Comparison of ENCODE assay signal across 18 cellular contexts in genomic region chr11:78291754-78292108, GRCh38.
DNase-seq lines count a peak whose midpoint lies in the region; ATAC-seq and TF ChIP-seq lines count a peak whose summit lies in the region.
"Had no signal": no experiment of that assay in that cellular context is flagged by ENCODE, and none has a peak within 500 bp of the region (broad histone marks: within the 10 kb centered on the region; RNA-seq: fewer than 3 reads in every experiment).

No MANE protein-coding gene starts in this region.

- peak overlapping the region; percentile 96 for H3K27ac ChIP-seq in HL-60 (replicated peaks)
- H3K27ac ChIP-seq: A549, BLaER1 had no signal

- H3K4me3 ChIP-seq in HL-60 (replicated peaks; ENCODE audit: insufficient read depth, low read length) = no peak overlapping the region
- H3K4me3 ChIP-seq: A549, BLaER1, lung, MG63 had no signal

- no peaks in the 10 kb centered on the region for H3K27me3 ChIP-seq in HL-60 (ENCODE audit: insufficient read depth, poor library complexity, severe bottlenecking)
- H3K27me3 ChIP-seq: BLaER1, MG63 had no signal

- peak; percentile 83 for ATAC-seq in stimulated activated effector memory CD8-positive, alpha-beta T cell treated with anti-CD3 and anti-CD28 coated beads, Interleukin-12 subunit alpha, Interleukin-12 subunit beta, amount 100 ng/mL, for 72 hours
- no peak for ATAC-seq in HG03280 (IDR thresholded peaks at IDR 0.05; ENCODE audit: unreplicated experiment)
- ATAC-seq: A549, right cardiac atrium, Right ventricle myocardium inferior had no signal

- no peaks in the 10 kb centered on the region for H3K27me3 Mint-ChIP-seq in activated CD4-positive, alpha-beta T cell treated with anti-CD3 and anti-CD28 coated beads, Interleukin-2, amount 10 ng/mL, durations not matched to agents 24 days and 14 days
- H3K27me3 Mint-ChIP-seq in activated naive CD8-positive, alpha-beta T cell = no peaks in the 10 kb centered on the region

- peak overlapping the region; percentile 86 for H3K27ac Mint-ChIP-seq in activated CD4-positive, alpha-beta T cell treated with anti-CD3 and anti-CD28 coated beads, Interleukin-2, amount 10 ng/mL, durations not matched to agents 24 days and 14 days
- H3K27ac Mint-ChIP-seq in activated naive CD8-positive, alpha-beta T cell = peak overlapping the region; percentile 11
- H3K27ac Mint-ChIP-seq in stimulated activated effector memory CD8-positive, alpha-beta T cell treated with anti-CD3 and anti-CD28 coated beads, Interleukin-12 subunit alpha, Interleukin-12 subunit beta, amount 100 ng/mL, for 72 hours = no peak overlapping the region

- TF ChIP-seq CTCF in HL-60 (IDR thresholded peaks at IDR 0.05; ENCODE audit: insufficient read depth, low read length) = no peak

- H3K4me3 Mint-ChIP-seq in activated CD4-positive, alpha-beta T cell treated with anti-CD3 and anti-CD28 coated beads, Interleukin-2, amount 10 ng/mL, durations not matched to agents 24 days and 14 days = peak overlapping the region; percentile 49
- peak overlapping the region; percentile 11 for H3K4me3 Mint-ChIP-seq in activated naive CD8-positive, alpha-beta T cell
- no peak overlapping the region for H3K4me3 Mint-ChIP-seq in stimulated activated effector memory CD8-positive, alpha-beta T cell treated with anti-CD3 and anti-CD28 coated beads, Interleukin-12 subunit alpha, Interleukin-12 subunit beta, amount 100 ng/mL, for 72 hours

- DNase-seq in activated CD4-positive, alpha-beta T cell treated with anti-CD3 and anti-CD28 coated beads, Interleukin-2, amount 10 ng/mL, durations not matched to agents 24 days and 14 days = peak; percentile 83
- DNase-seq in activated CD4-positive, alpha-beta T cell treated with anti-CD3 and anti-CD28 coated beads, Interleukin-2, amount 50 U/mL, for 4 hours = no peak
- DNase-seq in HL-60 (ENCODE audit: low read depth in 1 of 2, low spot score in 1 of 2) (no peak), HCEC 1CT (no peak)
- no peak for DNase-seq in stimulated activated effector memory CD8-positive, alpha-beta T cell treated with anti-CD3 and anti-CD28 coated beads, Interleukin-12 subunit alpha, Interleukin-12 subunit beta, amount 100 ng/mL, for 72 hours (ENCODE audit: low spot score in 2 of 2)
- no peak for DNase-seq in stimulated activated naive CD4-positive, alpha-beta T cell (lab: John Stamatoyannopoulos, UW)
- DNase-seq: GDM1, H7, MG63, NCI-H1436 treated with DMSO at 0.1 percent for 48 hours, NCI-H2171, right cardiac atrium had no signal

- H3K9me3 Mint-ChIP-seq in activated CD4-positive, alpha-beta T cell treated with anti-CD3 and anti-CD28 coated beads, Interleukin-2, amount 10 ng/mL, durations not matched to agents 24 days and 14 days = peaks cover 28% of the 10 kb centered on the region
- no peaks in the 10 kb centered on the region for H3K9me3 Mint-ChIP-seq in activated naive CD8-positive, alpha-beta T cell (ENCODE audit: low read depth)
- H3K9me3 Mint-ChIP-seq in stimulated activated effector memory CD8-positive, alpha-beta T cell treated with anti-CD3 and anti-CD28 coated beads, Interleukin-12 subunit alpha, Interleukin-12 subunit beta, amount 100 ng/mL, for 72 hours = peaks cover 2% of the 10 kb centered on the region

- H3K4me1 Mint-ChIP-seq in activated CD4-positive, alpha-beta T cell treated with anti-CD3 and anti-CD28 coated beads, Interleukin-2, amount 10 ng/mL, durations not matched to agents 24 days and 14 days = peaks cover 49% of the 10 kb centered on the region
- H3K4me1 Mint-ChIP-seq in activated naive CD8-positive, alpha-beta T cell (ENCODE audit: low read depth) = peaks cover 23% of the 10 kb centered on the region
- H3K4me1 Mint-ChIP-seq in stimulated activated effector memory CD8-positive, alpha-beta T cell treated with anti-CD3 and anti-CD28 coated beads, Interleukin-12 subunit alpha, Interleukin-12 subunit beta, amount 100 ng/mL, for 72 hours = peaks cover 16% of the 10 kb centered on the region

- intact Hi-C loops in activated CD4-positive, alpha-beta T cell treated with anti-CD3 and anti-CD28 coated beads, Interleukin-2, amount 10 ng/mL, durations not matched to agents 24 days and 14 days (cut with micrococcal nuclease) = loop anchor here (1.0 to 5.0 kb wide), 7 partner anchors 21 to 271 kb away; partner anchors contain the start of genes GAB2, KCTD21 and USP35

- peaks cover 47% of the 10 kb centered on the region for H3K36me3 Mint-ChIP-seq in activated CD4-positive, alpha-beta T cell treated with anti-CD3 and anti-CD28 coated beads, Interleukin-2, amount 10 ng/mL, durations not matched to agents 24 days and 14 days (ENCODE audit: low read depth)
- no peaks in the 10 kb centered on the region for H3K36me3 Mint-ChIP-seq in activated naive CD8-positive, alpha-beta T cell
- peaks cover 4% of the 10 kb centered on the region for H3K36me3 Mint-ChIP-seq in stimulated activated effector memory CD8-positive, alpha-beta T cell treated with anti-CD3 and anti-CD28 coated beads, Interleukin-12 subunit alpha, Interleukin-12 subunit beta, amount 100 ng/mL, for 72 hours
